1 cellular context compared by ENCODE assay signal in genomic region chr1:225437710-225438437, GRCh38.
TF ChIP-seq lines count a peak whose summit lies in the region.

No MANE protein-coding gene starts in this region.

TF ChIP-seq in GM12878, 131 proteins besides CTCF, POLR2A, EP300 and RAD21 (continued from another document):
- TF ChIP-seq PKNOX1 (IDR thresholded peaks at IDR 0.05), result no peak
- TF ChIP-seq FOXM1 (IDR thresholded peaks at IDR 0.05; ENCODE audit: low read depth, low read length), result no peak
- no peak for TF ChIP-seq NR2F1 (conservative IDR thresholded peaks at IDR 0.05)
- no peak for TF ChIP-seq ATF2 (IDR thresholded peaks at IDR 0.05; ENCODE audit: low read length)
TF ChIP-seq in GM12878: peak in this region for 0.
